Comparison of ENCODE assay signal across 11 cellular contexts in the genomic region with DNA sequence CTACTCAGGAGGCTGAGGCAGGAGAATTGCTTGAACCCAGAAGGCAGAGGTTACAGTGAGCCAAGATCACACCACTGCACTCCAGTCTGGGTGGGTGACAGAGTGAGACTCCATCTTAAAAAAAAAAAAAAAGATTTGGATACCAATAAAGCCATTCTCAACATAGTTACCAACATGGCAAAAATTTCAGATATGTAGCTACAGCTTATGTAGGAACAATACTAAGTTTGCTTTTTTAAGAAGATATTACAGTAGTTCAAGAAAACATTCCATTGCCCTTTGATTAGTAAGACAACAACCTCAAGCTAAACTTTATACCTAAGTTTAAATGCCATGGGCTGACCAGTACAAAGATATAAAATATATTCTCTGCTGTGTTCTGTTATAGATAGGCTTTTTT. TPM values are rescaled to one million over a fixed set of nuclear protein-coding genes. Genes with fewer than 3 reads are reported as not detected.
DNase-seq lines count a peak whose midpoint lies in the region; ATAC-seq and TF ChIP-seq lines count a peak whose summit lies in the region.
"Had no signal": no experiment of that assay in that cellular context is flagged by ENCODE, and none has a peak within 500 bp of the region (broad histone marks: within the 10 kb centered on the region; RNA-seq: fewer than 3 reads in every experiment).

No MANE protein-coding gene starts in this region.

- DNase-seq in adrenal gland (no peak), skeletal muscle cell (ENCODE audit: low read depth) (no peak), natural killer cell (no peak)
- no peak for DNase-seq in activated CD8-positive, alpha-beta memory T cell treated with anti-CD3 and anti-CD28 coated beads, Interleukin-2, amount 50 U/mL, for 4 hours
- DNase-seq in activated T-cell treated with anti-CD3 and anti-CD28 coated beads, Interleukin-2, amount 50 U/mL, for 72 hours = no peak
- DNase-seq: stimulated activated CD4-positive, alpha-beta T cell treated with anti-CD3 and anti-CD28 coated beads, Interleukin-4, amount 100 ng/mL, for 24 hours; T-helper 9 cell had no signal

- H3K4me1 Mint-ChIP-seq in activated T-cell treated with anti-CD3 and anti-CD28 coated beads, Interleukin-2, amount 50 U/mL, for 72 hours (ENCODE audit: low read depth) = peaks cover 17% of the 10 kb centered on the region
- H3K4me1 Mint-ChIP-seq in natural killer cell = peaks cover 13 to 23% of the 10 kb centered on the region in 2 donors

- H3K4me2 ChIP-seq in BLaER1 = peak overlapping the region; percentile 47

- 0 out of 2 replicates have a peak overlapping the region, but pooled peaks have one; percentile 8 for H3K27ac ChIP-seq in BLaER1
- peak overlapping the region in 3 of 5 donors; percentile 71 to 92 (median 83) for H3K27ac ChIP-seq in adrenal gland
- H3K27ac ChIP-seq in gastroesophageal sphincter = peak overlapping the region; percentile 84 to 100 (median 88)

- H3K9me3 ChIP-seq in BLaER1 (no peaks in the 10 kb centered on the region), adrenal gland (replicated peaks in 1 of 3) (no peaks in the 10 kb centered on the region), gastroesophageal sphincter (no peaks in the 10 kb centered on the region)
- H3K9me3 ChIP-seq: neutrophil had no signal

- H3K27me3 ChIP-seq in BLaER1 (no peaks in the 10 kb centered on the region), adrenal gland (no peaks in the 10 kb centered on the region), gastroesophageal sphincter (no peaks in the 10 kb centered on the region)
- H3K27me3 ChIP-seq: neutrophil had no signal

- peaks cover 3 to 7% of the 10 kb centered on the region in 2 donors for H3K36me3 Mint-ChIP-seq in activated T-cell treated with anti-CD3 and anti-CD28 coated beads, Interleukin-2, amount 50 U/mL, for 72 hours (ENCODE audit: insufficient read depth in 2 of 2)
- peaks cover 5% of the 10 kb centered on the region for H3K36me3 Mint-ChIP-seq in natural killer cell

- no peaks in the 10 kb centered on the region for H3K27me3 Mint-ChIP-seq in activated T-cell treated with anti-CD3 and anti-CD28 coated beads, Interleukin-2, amount 50 U/mL, for 72 hours (ENCODE audit: low read depth)
- H3K27me3 Mint-ChIP-seq in natural killer cell (ENCODE audit: low read depth in 2 of 2) = no peaks in the 10 kb centered on the region

- TF ChIP-seq POLR2A in adrenal gland (IDR thresholded peaks at IDR 0.05) (no peak), gastroesophageal sphincter (IDR thresholded peaks at IDR 0.05) (no peak)

- ATAC-seq in gastroesophageal sphincter (no peak), GM18870 (IDR thresholded peaks at IDR 0.05; ENCODE audit: unreplicated experiment) (no peak), natural killer cell (no peak)
- no peak for ATAC-seq in activated T-cell treated with anti-CD3 and anti-CD28 coated beads, Interleukin-2, amount 50 U/mL, for 72 hours (replicated peaks in 1 of 2)

- H3K27ac Mint-ChIP-seq in activated T-cell treated with anti-CD3 and anti-CD28 coated beads, Interleukin-2, amount 50 U/mL, for 72 hours = no peak overlapping the region
- no peak overlapping the region for H3K27ac Mint-ChIP-seq in natural killer cell

- H4K20me1 ChIP-seq in BLaER1 = no peaks in the 10 kb centered on the region

- intact Hi-C loops in adrenal gland (cut with DNase I) (no loop called here), natural killer cell (cut with micrococcal nuclease) (no loop called here)

- H3K9ac ChIP-seq in BLaER1 = no peak overlapping the region

- H3K4me1 ChIP-seq in BLaER1 (peaks cover 30% of the 10 kb centered on the region), adrenal gland (replicated peaks in 1 of 2) (peaks cover 10 to 44% of the 10 kb centered on the region in 2 donors), gastroesophageal sphincter (peaks cover 5 to 71% (median 7%) of the 10 kb centered on the region in 3 donors)

- no peak for TF ChIP-seq EP300 in gastroesophageal sphincter (IDR thresholded peaks at IDR 0.05)

- TF ChIP-seq CTCF in adrenal gland (IDR thresholded peaks at IDR 0.05) = no peak
- TF ChIP-seq CTCF in gastroesophageal sphincter (IDR thresholded peaks at IDR 0.05) = no peak
- TF ChIP-seq CTCF in natural killer cell (IDR thresholded peaks at IDR 0.05) = no peak

- H3K4me3 Mint-ChIP-seq in activated T-cell treated with anti-CD3 and anti-CD28 coated beads, Interleukin-2, amount 50 U/mL, for 72 hours = no peak overlapping the region
- H3K4me3 Mint-ChIP-seq in natural killer cell = no peak overlapping the region

- H3K9me3 Mint-ChIP-seq in activated T-cell treated with anti-CD3 and anti-CD28 coated beads, Interleukin-2, amount 50 U/mL, for 72 hours = no peaks in the 10 kb centered on the region
- no peaks in the 10 kb centered on the region for H3K9me3 Mint-ChIP-seq in natural killer cell

- H3K36me3 ChIP-seq in BLaER1 (peaks cover 19% of the 10 kb centered on the region), adrenal gland (replicated peaks in 1 of 2) (peaks cover 0 to 8% of the 10 kb centered on the region in 2 donors), gastroesophageal sphincter (peaks cover 2 to 13% of the 10 kb centered on the region in 2 donors)

- H3K4me3 ChIP-seq in BLaER1 (no peak overlapping the region; the same call in 1 of the 2 replicates), adrenal gland (peak overlapping the region in 1 of 4 donors; percentile 40), gastroesophageal sphincter (peak overlapping the region; percentile 45 to 88), skeletal muscle cell (ENCODE audit: low read depth, low read length) (peak overlapping the region; percentile 38)

RNA-seq across cellular contexts. Expression of a gene that starts 34.4 kb away (rescaled TPM):
- total RNA-seq in adrenal gland (10 to 100 TPM; 51.7 to 77.7 (median 61.5) TPM), gastroesophageal sphincter (100 to 1,000 TPM; 118 to 592 (median 369) TPM), natural killer cell (10 to 100 TPM; 39.6 to 53.1 (median 52.2) TPM)
- 10 to 100 TPM in 1 of 3 donors, 1 to 10 TPM in 2; 5.8 to 43.1 (median 9.5) TPM for polyA plus RNA-seq in adrenal gland
- 10 to 100 TPM; 51.1 to 66.2 TPM for total RNA-seq in activated T-cell treated with anti-CD3 and anti-CD28 coated beads, Interleukin-2, amount 50 U/mL, for 72 hours

RNA-seq across cellular contexts. Expression of a gene that starts 38.9 kb away (rescaled TPM):
- total RNA-seq in adrenal gland = 10 to 100 TPM; 44.7 to 88.2 (median 59.3) TPM
- polyA plus RNA-seq in adrenal gland = 10 to 100 TPM; 54.0 to 74.2 (median 58.9) TPM
- total RNA-seq in gastroesophageal sphincter = 10 to 100 TPM; 50.0 to 71.8 (median 57.2) TPM
- 10 to 100 TPM; 72.0 to 79.7 TPM for total RNA-seq in activated T-cell treated with anti-CD3 and anti-CD28 coated beads, Interleukin-2, amount 50 U/mL, for 72 hours
- total RNA-seq in natural killer cell = 10 to 100 TPM; 72.7 to 85.2 (median 82.7) TPM

Comparison
In these comparisons a context has a peak if more than half of its experiments do, and no peak if none do; other contexts are left out.
1. H3K27ac ChIP-seq: peak in every context shown above with its lines; median percentile 88 in gastroesophageal sphincter; 83 in adrenal gland; 8 in BLaER1.